26 cellular contexts compared by ENCODE assay signal in the genomic region with DNA sequence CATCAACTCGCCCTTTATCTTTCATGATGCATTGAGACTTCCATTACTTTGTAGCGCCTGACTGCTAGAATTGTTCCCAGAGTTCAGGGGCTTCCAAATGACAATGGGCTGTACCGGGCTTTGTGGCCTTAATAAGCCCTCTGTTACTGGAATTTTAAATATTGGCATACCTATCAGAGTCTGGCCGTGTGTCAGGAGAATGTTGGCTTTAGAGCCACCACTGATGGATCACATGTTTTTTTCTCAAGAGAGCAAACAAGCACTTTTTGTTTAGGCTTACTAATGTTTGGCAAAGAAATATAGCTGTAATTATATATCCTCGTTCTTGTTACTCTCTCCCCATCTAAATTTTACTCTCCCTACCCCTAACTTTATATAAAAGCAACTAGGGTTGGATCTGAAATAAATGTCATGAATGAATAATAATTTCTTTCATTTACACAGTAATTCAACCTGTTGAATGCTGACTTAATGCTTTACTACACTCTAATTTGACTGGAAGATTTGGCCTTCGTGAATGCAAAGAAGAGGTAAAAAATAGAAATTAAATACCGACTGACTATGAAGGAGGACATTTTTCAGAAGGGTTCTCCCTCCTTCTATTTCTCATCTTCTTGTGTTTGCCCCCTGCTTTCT.
DNase-seq lines count a peak whose midpoint lies in the region; ATAC-seq, FAIRE-seq and TF ChIP-seq lines count a peak whose summit lies in the region.
"Had no signal": no experiment of that assay in that cellular context is flagged by ENCODE, and none has a peak within 500 bp of the region (broad histone marks: within the 10 kb centered on the region; RNA-seq: fewer than 3 reads in every experiment).

No MANE protein-coding gene starts in this region.

- H3K27me3 Mint-ChIP-seq in activated CD8-positive, alpha-beta T cell treated with anti-CD3 and anti-CD28 coated beads, Interleukin-2, amount 10 ng/mL, durations not matched to agents 7 days and 5 days (ENCODE audit: low read depth) = no peaks in the 10 kb centered on the region

- no peaks in the 10 kb centered on the region for H3K36me3 ChIP-seq in pancreas
- H3K36me3 ChIP-seq: gastroesophageal sphincter, left lung, transverse colon had no signal

- H3K27ac Mint-ChIP-seq in activated CD8-positive, alpha-beta T cell treated with anti-CD3 and anti-CD28 coated beads, Interleukin-2, amount 10 ng/mL, durations not matched to agents 7 days and 5 days = no peak overlapping the region
- H3K27ac Mint-ChIP-seq: natural killer cell had no signal

- intact Hi-C loops in pancreas (cut with DNase I) = no loop called here

- FAIRE-seq in pancreas (lab: Jason Lieb, UNC) (no peak), HTR-8/SVneo (lab: Jason Lieb, UNC) (no peak)
- FAIRE-seq: D721Med, endometrium, K562 had no signal

- H3K27me3 ChIP-seq in pancreas = no peaks in the 10 kb centered on the region
- H3K27me3 ChIP-seq: gastroesophageal sphincter, left lung, transverse colon had no signal

- no peak overlapping the region for H3K4me3 ChIP-seq in LNCaP clone FGC (ENCODE audit: low read depth, low read length)
- H3K4me3 ChIP-seq in pancreas = no peak overlapping the region
- H3K4me3 ChIP-seq: gastroesophageal sphincter, K562, left lung, SK-N-MC, transverse colon had no signal

- DNase-seq in LNCaP clone FGC (ENCODE audit: low read depth) (peak; percentile 46), NCI-H1930 (lab: John Stamatoyannopoulos, UW) (peak; percentile 64 to 83), NCI-H774 (lab: John Stamatoyannopoulos, UW) (peak; percentile 36), pancreas (peak in 2 of 6 donors; percentile 5 to 15), DMS114 treated with DMSO at 0.1 percent for 48 hours (lab: John Stamatoyannopoulos, UW; ENCODE audit: unreplicated experiment) (no peak), HTR-8/SVneo (ENCODE audit: insufficient read length, low spot score) (no peak)
- DNase-seq in activated CD8-positive, alpha-beta T cell treated with anti-CD3 and anti-CD28 coated beads, Interleukin-2, amount 10 ng/mL, durations not matched to agents 7 days and 5 days = no peak
- DNase-seq: activated CD4-positive, alpha-beta T cell treated with anti-CD3 and anti-CD28 coated beads for 48 hours; activated naive CD4-positive, alpha-beta T cell treated with anti-CD3 and anti-CD28 coated beads, Interleukin-2, amount 50 U/mL, for 16 hours; central memory CD4-positive, alpha-beta T cell; dermis blood vessel endothelial cell; left lung; midbrain; MM.1S; natural killer cell; NCI-H187 treated with DMSO at 0.1 percent for 48 hours; NCI-H526 treated with DMSO at 0.1 percent for 48 hours; stimulated activated CD8-positive, alpha-beta memory T cell treated with anti-CD3 and anti-CD28 coated beads, Interleukin-4, amount 100 ng/mL, for 48 hours; transverse colon had no signal

- peak overlapping the region in 2 of 4 donors; percentile 7 to 10 for H3K27ac ChIP-seq in pancreas
- H3K27ac ChIP-seq: gastroesophageal sphincter, left lung, parathyroid adenoma, SK-N-MC, transverse colon had no signal

- no peaks in the 10 kb centered on the region for H3K9me3 Mint-ChIP-seq in activated CD8-positive, alpha-beta T cell treated with anti-CD3 and anti-CD28 coated beads, Interleukin-2, amount 10 ng/mL, durations not matched to agents 7 days and 5 days (ENCODE audit: insufficient read depth)
- H3K9me3 Mint-ChIP-seq: natural killer cell had no signal

- no peaks in the 10 kb centered on the region for H3K36me3 Mint-ChIP-seq in activated CD8-positive, alpha-beta T cell treated with anti-CD3 and anti-CD28 coated beads, Interleukin-2, amount 10 ng/mL, durations not matched to agents 7 days and 5 days (ENCODE audit: low read depth)
- H3K36me3 Mint-ChIP-seq: natural killer cell had no signal

- no peaks in the 10 kb centered on the region for H3K9me3 ChIP-seq in pancreas
- H3K9me3 ChIP-seq: gastroesophageal sphincter, left lung, transverse colon had no signal

- H3K4me3 Mint-ChIP-seq in activated CD8-positive, alpha-beta T cell treated with anti-CD3 and anti-CD28 coated beads, Interleukin-2, amount 10 ng/mL, durations not matched to agents 7 days and 5 days = no peak overlapping the region
- H3K4me3 Mint-ChIP-seq: natural killer cell had no signal

- POLR2A ChIA-PET in activated CD8-positive, alpha-beta T cell treated with anti-CD3 and anti-CD28 coated beads, Interleukin-2, amount 10 ng/mL, durations not matched to agents 7 days and 5 days (lab: Charles Lee) = no interaction called here

- WGBS in pancreas, 2 donors = 31% methylated on average over 7 of the region's 7 CpGs

- CTCF ChIA-PET in activated CD8-positive, alpha-beta T cell treated with anti-CD3 and anti-CD28 coated beads, Interleukin-2, amount 10 ng/mL, durations not matched to agents 7 days and 5 days (lab: Charles Lee) = no interaction called here

- H3K4me1 Mint-ChIP-seq in activated CD8-positive, alpha-beta T cell treated with anti-CD3 and anti-CD28 coated beads, Interleukin-2, amount 10 ng/mL, durations not matched to agents 7 days and 5 days (ENCODE audit: low read depth) = no peaks in the 10 kb centered on the region

- no peak for TF ChIP-seq CTCF in LNCaP clone FGC (IDR thresholded peaks at IDR 0.05; ENCODE audit: control insufficient read depth, extremely low read depth, insufficient read depth)
- TF ChIP-seq CTCF in pancreas (IDR thresholded peaks at IDR 0.05) = no peak

- peaks cover 0 to 3% (median 0%) of the 10 kb centered on the region in 3 donors for H3K4me1 ChIP-seq in pancreas
- H3K4me1 ChIP-seq: left lung, parathyroid adenoma, transverse colon had no signal

- ATAC-seq in pancreas = peak; percentile 38 to 80 (median 62)
- ATAC-seq in activated CD8-positive, alpha-beta T cell treated with anti-CD3 and anti-CD28 coated beads, Interleukin-2, amount 10 ng/mL, durations not matched to agents 7 days and 5 days = no peak
- ATAC-seq: gastroesophageal sphincter, HCT116, K562, left lung, natural killer cell had no signal

Comparison
In these comparisons a context has a peak if more than half of its experiments do, and no peak if none do; other contexts are left out.
1. DNase-seq: peak in LNCaP clone FGC (single experiment), NCI-H1930 (2 of 2) and NCI-H774 (single experiment); none in DMS114 treated with DMSO at 0.1 percent for 48 hours (single experiment), HTR-8/SVneo (single experiment) and activated CD8-positive, alpha-beta T cell treated with anti-CD3 and anti-CD28 coated beads, Interleukin-2, amount 10 ng/mL, durations not matched to agents 7 days and 5 days (single experiment).